In the genomic region with DNA sequence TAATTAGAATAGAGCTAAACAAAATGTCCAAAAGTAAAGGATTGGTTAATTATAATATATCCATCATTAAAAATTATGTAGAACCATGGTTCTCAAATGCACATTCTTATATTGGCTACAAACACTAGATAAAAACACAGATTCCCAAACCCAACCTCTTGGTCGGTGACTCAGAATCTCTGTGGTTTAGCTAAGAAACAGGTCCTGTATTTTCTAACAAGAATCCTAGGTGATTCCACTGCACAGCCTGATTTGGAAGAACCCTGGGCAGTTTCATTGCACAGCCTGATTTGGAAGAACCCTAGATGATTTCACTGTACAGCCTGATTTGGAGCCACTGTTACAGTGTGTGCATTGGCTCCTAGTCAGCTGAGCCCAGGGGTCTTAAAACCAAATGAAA, we compare ENCODE assay signal across 20 cellular contexts.
DNase-seq lines count a peak whose midpoint lies in the region; ATAC-seq and TF ChIP-seq lines count a peak whose summit lies in the region.
"Had no signal": no experiment of that assay in that cellular context is flagged by ENCODE, and none has a peak within 500 bp of the region (broad histone marks: within the 10 kb centered on the region; RNA-seq: fewer than 3 reads in every experiment).

No MANE protein-coding gene starts in this region.

- H2AFZ ChIP-seq in PC-3 (ENCODE audit: low read length) = no peak overlapping the region

- no TSS peak for BruUV-seq in PC-3 (replicated peaks; lab: Mats Ljungman, UMichigan)

- no peak overlapping the region for H3K27ac ChIP-seq in PC-3 (ENCODE audit: low read length)
- H3K27ac ChIP-seq: KMS-11, SJSA1 had no signal

- TF ChIP-seq CTCF in PC-3 (conservative IDR thresholded peaks at IDR 0.05; ENCODE audit: low read depth, low read length) = no peak
- TF ChIP-seq CTCF in choroid plexus epithelial cell (conservative IDR thresholded peaks at IDR 0.05; ENCODE audit: low read depth, low read length) = no peak

- ATAC-seq in PC-3 (peak; percentile 54; the same call in 1 of the 2 replicates), HG03571 (IDR thresholded peaks at IDR 0.05; ENCODE audit: unreplicated experiment) (no peak), left colon (no peak)
- ATAC-seq: activated T-helper 17 cell treated with anti-CD3 and anti-CD28 coated beads, Interleukin-2, amount 50 U/mL, for 72 hours; HCT116 had no signal

- no peaks in the 10 kb centered on the region for H3K9me3 ChIP-seq in PC-3 (ENCODE audit: low read length)
- H3K9me3 ChIP-seq: SJSA1 had no signal

- H3F3A ChIP-seq in PC-3 (ENCODE audit: low read length, unreplicated experiment) = no peaks in the 10 kb centered on the region

- POLR2A ChIA-PET in PC-3 (lab: Charles Lee; ENCODE audit: unreplicated experiment) = interaction anchor here (0.7 kb wide), 1 partner anchor 183 kb away, joined by 3 read pairs; no protein-coding TSS in a partner anchor

- no peak overlapping the region for H3K9ac ChIP-seq in PC-3 (ENCODE audit: low read length)
- H3K9ac ChIP-seq: KMS-11 had no signal

- H3K4me3 ChIP-seq in PC-3 (ENCODE audit: low read length) (no peak overlapping the region), choroid plexus epithelial cell (ENCODE audit: low read depth, low read length) (no peak overlapping the region)
- H3K4me3 ChIP-seq: SJSA1 had no signal

- H4K20me1 ChIP-seq in PC-3 (ENCODE audit: low read length) = no peaks in the 10 kb centered on the region

- DNase-seq in Daoy (ENCODE audit: low read depth) (peak; percentile 42), PC-3 (peak; percentile 63), choroid plexus epithelial cell (ENCODE audit: low read depth) (peak; percentile 61), myocyte (ENCODE audit: low read depth) (peak; percentile 5), retina (no peak), left colon (no peak), posterior vena cava (ENCODE audit: low spot score) (no peak)
- DNase-seq: activated CD4-positive, alpha-beta T cell treated with anti-CD3 and anti-CD28 coated beads for 1 hour; amygdala; Calu3; NCI-H1105 treated with DMSO at 0.1 percent for 48 hours; NCI-H2107; NCI-H524 treated with DMSO at 0.1 percent for 48 hours; occipital lobe; stimulated activated CD4-positive, alpha-beta T cell treated with anti-CD3 and anti-CD28 coated beads, Interleukin-2, amount 100 ng/mL, for 24 hours had no signal

- no peaks in the 10 kb centered on the region for H3K79me2 ChIP-seq in PC-3 (ENCODE audit: low read length)

- H3K36me3 ChIP-seq in PC-3 (ENCODE audit: low read depth, low read length) = no peaks in the 10 kb centered on the region
- H3K36me3 ChIP-seq: SJSA1 had no signal

- no peaks in the 10 kb centered on the region for H3K27me3 ChIP-seq in PC-3 (ENCODE audit: low read length)
- H3K27me3 ChIP-seq: SJSA1 had no signal

- CTCF ChIA-PET in PC-3 (lab: Charles Lee) = no interaction called here

- no peaks in the 10 kb centered on the region for H3K9me2 ChIP-seq in PC-3 (replicated peaks; ENCODE audit: low read length)

- H3K4me1 ChIP-seq in PC-3 (ENCODE audit: insufficient read depth, low read length) = peaks cover 42% of the 10 kb centered on the region

- intact Hi-C loops in PC-3 (cut with micrococcal nuclease) (no loop called here), left colon (cut with DNase I, micrococcal nuclease) (no loop called here), posterior vena cava (cut with DNase I) (no loop called here)

- H3K4me2 ChIP-seq in PC-3 (ENCODE audit: low read length) = peak overlapping the region; percentile 16; the same call in 1 of the 2 replicates
- H3K4me2 ChIP-seq: KMS-11 had no signal

Comparison
In these comparisons a context has a peak if more than half of its experiments do, and no peak if none do; other contexts are left out.
1. DNase-seq: peak in Daoy (single experiment), PC-3 (single experiment), choroid plexus epithelial cell (single experiment) and myocyte (single experiment); none in retina (single experiment), left colon (0 of 2) and posterior vena cava (single experiment).